17 cellular contexts compared by ENCODE assay signal in the genomic region with DNA sequence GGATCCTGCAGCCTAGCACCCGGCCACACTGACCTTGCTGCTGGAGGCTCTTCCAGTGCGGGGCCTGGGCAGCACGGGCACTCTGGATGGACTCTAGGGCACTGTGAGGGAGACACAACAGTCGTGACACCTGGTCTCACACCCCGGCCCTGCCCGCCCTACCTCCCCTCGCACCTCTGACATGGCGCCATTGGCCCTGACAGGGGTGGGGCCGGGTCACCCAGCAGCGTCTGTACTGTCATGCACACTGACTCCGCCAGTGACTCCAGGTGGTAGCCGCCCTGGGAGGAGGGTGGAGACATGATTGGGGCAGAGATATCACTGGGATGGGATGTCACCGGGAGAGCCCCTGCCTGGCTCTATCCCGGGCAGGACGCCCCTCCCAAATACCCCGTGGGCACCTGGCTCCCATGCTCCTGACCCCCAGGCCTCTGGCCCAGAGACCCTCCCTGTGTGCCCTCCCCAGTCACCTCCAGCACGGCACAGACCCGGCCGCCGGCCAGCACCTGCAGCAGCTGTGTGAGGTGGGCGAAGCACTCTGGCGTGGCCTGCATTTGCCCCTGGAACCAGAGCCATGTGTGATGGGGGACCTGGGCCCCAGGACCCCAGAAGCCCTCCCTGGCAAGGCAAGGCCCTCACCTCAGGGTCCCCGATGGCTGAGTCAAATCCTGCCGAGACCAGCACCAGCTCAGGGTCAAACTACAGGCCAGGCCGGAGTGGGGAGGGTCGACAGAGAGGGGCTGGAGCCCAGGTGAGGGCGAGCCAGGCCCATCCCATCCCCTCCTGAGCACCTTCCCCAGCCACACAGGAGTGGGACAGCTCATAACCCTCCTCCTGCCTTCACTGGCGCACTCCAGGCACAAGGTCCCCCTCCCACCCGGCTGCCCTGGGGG. TPM values are rescaled to one million over a fixed set of nuclear protein-coding genes. Genes with fewer than 3 reads are reported as not detected.
A peak's percentile ranks its signal among the peaks of the same experiment; 100 is the strongest.
DNase-seq lines count a peak whose midpoint lies in the region; ATAC-seq, FAIRE-seq and TF ChIP-seq lines count a peak whose summit lies in the region.
"Had no signal": no experiment of that assay in that cellular context is flagged by ENCODE, and none has a peak within 500 bp of the region (broad histone marks: within the 10 kb centered on the region; RNA-seq: fewer than 3 reads in every experiment).

No MANE protein-coding gene starts in this region.

- BruUV-seq in K562 (replicated peaks; lab: Mats Ljungman, UMichigan), result no TSS peak

- no peak for TF ChIP-seq EP300 in K562 (IDR thresholded peaks at IDR 0.05; ENCODE audit: low read length)

- peak overlapping the region; percentile 42 for H3K4me2 ChIP-seq in Karpas-422 (ENCODE audit: low read depth, low read length, poor library complexity, severe bottlenecking)
- H3K4me2 ChIP-seq in K562 (ENCODE audit: insufficient read depth, low read length), result no peak overlapping the region

- H3K27ac ChIP-seq in Karpas-422 (ENCODE audit: low read length) (no peak overlapping the region), K562 (ENCODE audit: extremely low read depth, low read depth, low read length) (no peak overlapping the region; the same call in 2 of the 3 replicates)
- H3K27ac ChIP-seq: ascending aorta, esophagus muscularis mucosa, ovary, upper lobe of left lung had no signal

- no peaks in the 10 kb centered on the region for H3K27me3 Mint-ChIP-seq in activated naive CD4-positive, alpha-beta T cell treated with anti-CD3 and anti-CD28 coated beads, Interleukin-2, amount 50 U/mL, for 24 hours
- no peaks in the 10 kb centered on the region for H3K27me3 Mint-ChIP-seq in type B pancreatic cell
- H3K27me3 Mint-ChIP-seq: activated CD4-positive, alpha-beta T cell treated with anti-CD3 and anti-CD28 coated beads for 36 hours; B cell; stimulated activated naive B cell treated with anti-CD40 and anti-IgM and Interleukin-4, amounts not matched to agents 10 μg/mL and 1 μg/mL and 100 μg/mL, for 72 hours had no signal

- peaks cover 34% of the 10 kb centered on the region; the same call in 1 of the 2 replicates for H4K20me1 ChIP-seq in Karpas-422 (ENCODE audit: insufficient read depth, low read depth, low read length)
- peaks cover 7% of the 10 kb centered on the region for H4K20me1 ChIP-seq in K562 (replicated peaks; ENCODE audit: control insufficient read depth, insufficient read depth, low read length)

- POLR2A ChIA-PET in K562 (lab: Yijun Ruan, JAX), result interaction anchor here (0.6 kb wide), 1 partner anchor 14 kb away, joined by 3 read pairs; no protein-coding TSS in a partner anchor

- TF ChIP-seq RAD21 in K562 (CRISPR knock-in tag; conservative IDR thresholded peaks at IDR 0.05 in 1 of 2, IDR thresholded peaks at IDR 0.05 in 1 of 2), result no peak

- no peak for TF ChIP-seq CTCF in K562 (IDR thresholded peaks at IDR 0.05 in 2 of 3, conservative IDR thresholded peaks at IDR 0.05 in 1 of 3; ENCODE audit: insufficient read depth in 2 of 3, low read depth in 1 of 3, low read length in 3 of 3)
- TF ChIP-seq CTCF in type B pancreatic cell (conservative IDR thresholded peaks at IDR 0.05), result no peak

- TF ChIP-seq POLR2A in K562 (conservative IDR thresholded peaks at IDR 0.05), result no peak

- H3K9me3 Mint-ChIP-seq in activated naive CD4-positive, alpha-beta T cell treated with anti-CD3 and anti-CD28 coated beads, Interleukin-2, amount 50 U/mL, for 24 hours, result no peaks in the 10 kb centered on the region
- no peaks in the 10 kb centered on the region for H3K9me3 Mint-ChIP-seq in type B pancreatic cell
- H3K9me3 Mint-ChIP-seq: stimulated activated naive B cell treated with anti-CD40 and anti-IgM and Interleukin-4, amounts not matched to agents 10 μg/mL and 1 μg/mL and 100 μg/mL, for 72 hours had no signal

- H3K4me3 ChIP-seq in Karpas-422 (ENCODE audit: low read length) (no peak overlapping the region; the same call in 1 of the 2 replicates), K562 (no peak overlapping the region)
- H3K4me3 ChIP-seq: ascending aorta, esophagus muscularis mucosa, ovary, upper lobe of left lung had no signal

- H3K36me3 ChIP-seq in Karpas-422 (ENCODE audit: insufficient read depth, low read length), result peaks cover 10% of the 10 kb centered on the region; the same call in 1 of the 2 replicates
- H3K36me3 ChIP-seq in K562 (ENCODE audit: control insufficient read depth, insufficient read depth, low read length), result peaks cover 45% of the 10 kb centered on the region; the same call in 2 of the 3 replicates
- H3K36me3 ChIP-seq: ovary had no signal

- peaks cover 16% of the 10 kb centered on the region for H3K4me1 Mint-ChIP-seq in activated naive CD4-positive, alpha-beta T cell treated with anti-CD3 and anti-CD28 coated beads, Interleukin-2, amount 50 U/mL, for 24 hours
- peaks cover 4% of the 10 kb centered on the region for H3K4me1 Mint-ChIP-seq in type B pancreatic cell (ENCODE audit: unreplicated experiment)

- no peak for ATAC-seq in K562
- ATAC-seq: activated CD4-positive, alpha-beta T cell treated with anti-CD3 and anti-CD28 coated beads for 36 hours; stimulated activated naive B cell treated with anti-CD40 and anti-IgM and Interleukin-4, amounts not matched to agents 10 μg/mL and 1 μg/mL and 100 μg/mL, for 72 hours had no signal

- H3K9me2 ChIP-seq in Karpas-422 (replicated peaks; ENCODE audit: insufficient read depth, low read length), result no peaks in the 10 kb centered on the region

- peak overlapping the region; percentile 19 for H3K4me3 Mint-ChIP-seq in activated naive CD4-positive, alpha-beta T cell treated with anti-CD3 and anti-CD28 coated beads, Interleukin-2, amount 50 U/mL, for 24 hours
- peak overlapping the region; percentile 71 for H3K4me3 Mint-ChIP-seq in type B pancreatic cell
- H3K4me3 Mint-ChIP-seq: activated CD4-positive, alpha-beta T cell treated with anti-CD3 and anti-CD28 coated beads for 36 hours; stimulated activated naive B cell treated with anti-CD40 and anti-IgM and Interleukin-4, amounts not matched to agents 10 μg/mL and 1 μg/mL and 100 μg/mL, for 72 hours had no signal

- in situ Hi-C loops in K562 (cut with MboI), result no loop called here

- intact Hi-C loops in K562 (cut with micrococcal nuclease), result no loop called here

- no peaks in the 10 kb centered on the region for H3K9me1 ChIP-seq in K562 (ENCODE audit: control insufficient read depth, insufficient read depth, low read length)

- H3K4me1 ChIP-seq in Karpas-422 (ENCODE audit: low read length) (peaks cover 69% of the 10 kb centered on the region), K562 (replicated peaks in 1 of 2; ENCODE audit: control insufficient read depth in 2 of 2, insufficient read depth in 2 of 2, low read length in 2 of 2) (peaks cover 9 to 79% of the 10 kb centered on the region in 2 experiments)

- no peak overlapping the region for H2AFZ ChIP-seq in Karpas-422 (ENCODE audit: low read length)
- no peak overlapping the region for H2AFZ ChIP-seq in K562 (ENCODE audit: low read depth, low read length)

- H3K79me2 ChIP-seq in Karpas-422 (ENCODE audit: low read length) (peaks cover 43% of the 10 kb centered on the region), K562 (ENCODE audit: control insufficient read depth, insufficient read depth, low read length) (peaks cover 44% of the 10 kb centered on the region)

- H3K27ac Mint-ChIP-seq in activated naive CD4-positive, alpha-beta T cell treated with anti-CD3 and anti-CD28 coated beads, Interleukin-2, amount 50 U/mL, for 24 hours, result no peak overlapping the region
- H3K27ac Mint-ChIP-seq in type B pancreatic cell, result no peak overlapping the region
- H3K27ac Mint-ChIP-seq: activated CD4-positive, alpha-beta T cell treated with anti-CD3 and anti-CD28 coated beads for 36 hours had no signal

- no peak for FAIRE-seq in K562 (lab: Jason Lieb, UNC)

- no peaks in the 10 kb centered on the region for H3K9me3 ChIP-seq in Karpas-422 (ENCODE audit: low read length)
- H3K9me3 ChIP-seq in K562 (replicated peaks; ENCODE audit: control insufficient read depth, insufficient read depth, low read depth, low read length), result no peaks in the 10 kb centered on the region
- H3K9me3 ChIP-seq: ascending aorta, esophagus muscularis mucosa, ovary, upper lobe of left lung had no signal

- WGBS in K562 (ENCODE audit: insufficient coverage, low coverage, missing lambda C conversion rate), result 75% methylated on average over 6 of the region's 29 CpGs

- CTCF ChIA-PET in K562 (lab: Yijun Ruan, JAX; ENCODE audit: low intra/inter-chr PET ratio), result no interaction called here

- H3K27me3 ChIP-seq in Karpas-422 (ENCODE audit: low read length) (no peaks in the 10 kb centered on the region), K562 (ENCODE audit: control insufficient read depth in 2 of 2, insufficient read depth in 2 of 2, low read length in 2 of 2) (no peaks in the 10 kb centered on the region)
- H3K27me3 ChIP-seq: ascending aorta, esophagus muscularis mucosa, ovary, upper lobe of left lung had no signal

- DNase-seq in activated naive CD4-positive, alpha-beta T cell treated with anti-CD3 and anti-CD28 coated beads, Interleukin-2, amount 50 U/mL, for 16 hours, result no peak
- DNase-seq in Karpas-422 (no peak), K562 (ENCODE audit: extremely low read depth in 1 of 4, low spot score in 3 of 4) (no peak), type B pancreatic cell (ENCODE audit: extremely low spot score, unreplicated experiment) (no peak), OCI-M1 (lab: John Stamatoyannopoulos, UW) (no peak)
- DNase-seq in activated CD4-positive, alpha-beta T cell treated with anti-CD3 and anti-CD28 coated beads for 48 hours, result no peak
- no peak for DNase-seq in activated CD8-positive, alpha-beta memory T cell treated with anti-CD3 and anti-CD28 coated beads, Interleukin-2, amount 50 U/mL, for 48 hours
- DNase-seq: cortex of kidney; NCI-H1694 treated with DMSO at 0.1 percent for 48 hours; stimulated activated naive B cell treated with anti-CD40 and anti-IgM and Interleukin-4, amounts not matched to agents 10 μg/mL and 1 μg/mL and 100 μg/mL, for 72 hours had no signal

- H3K9ac ChIP-seq in Karpas-422 (ENCODE audit: low read length) (no peak overlapping the region), K562 (ENCODE audit: insufficient read depth in 1 of 2, low read depth in 2 of 2, low read length in 2 of 2) (peak overlapping the region in 1 of 2 experiments; percentile 71; a peak in 2 of 4 replicates)

- peaks cover 5% of the 10 kb centered on the region for H3K36me3 Mint-ChIP-seq in activated naive CD4-positive, alpha-beta T cell treated with anti-CD3 and anti-CD28 coated beads, Interleukin-2, amount 50 U/mL, for 24 hours
- H3K36me3 Mint-ChIP-seq in type B pancreatic cell, result no peaks in the 10 kb centered on the region

RNA-seq across cellular contexts. Expression of gene HDAC10, which starts 2.6 kb away (rescaled TPM):
- total RNA-seq in Karpas-422 (2014; rRNA removed; shearing (Covaris generic); ENCODE audit: low replicate concordance), result 42.3 and 89.8 TPM in 2 replicates
- 57.0 and 254 TPM in 2 replicates for total RNA-seq in K562 (2011; cell fraction: chromatin; rRNA removed; ENCODE audit: low replicate concordance)
- total RNA-seq in K562 (2011; cell fraction: nucleolus; rRNA removed), result 188 and 225 TPM in 2 replicates
- total RNA-seq in K562 (2011; cell fraction: nucleoplasm; rRNA removed), result 102 and 109 TPM in 2 replicates
- total RNA-seq in K562 (2014; rRNA removed) (16.4 and 21.4 TPM in 2 replicates), K562 (2014; rRNA removed; fragmentation: Illumina TruSeq; extraction: Trizol) (1.2 and 2.1 TPM in 2 replicates), K562 (2015; rRNA removed; fragmentation: Illumina TruSeq; extraction: Trizol) (7.0 and 10.9 TPM in 2 replicates), K562 (2021) (37.3 and 44.2 TPM in 2 replicates), type B pancreatic cell (ENCODE audit: low replicate concordance) (29.5 and 37.1 TPM in 2 replicates)
- polyA plus RNA-seq in K562 (2011; rRNA removed) (6.5 and 18.6 TPM in 2 replicates), K562 (2014; fragmentation: Illumina TruSeq; extraction: Trizol) (6.3 and 14.4 TPM in 2 replicates), K562 (2014; fragmentation: Nextera tagmentation; extraction: Ambion mirVana) (under 1 TPM; 0.10 to 0.23 TPM), K562 (2014; rRNA removed) (29.0 and 35.7 TPM in 2 replicates)
- 4.8 and 5.9 TPM in 2 replicates for polyA plus RNA-seq in K562 (2011; cell fraction: cytosol; rRNA removed)
- 164 and 214 TPM in 2 replicates for polyA plus RNA-seq in K562 (2011; cell fraction: nucleus; rRNA removed)
- 34.6 and 75.5 TPM in 2 replicates for polyA plus RNA-seq in K562 (2012)
- polyA minus RNA-seq in K562 (2011; rRNA and poly(A)+ RNA removed), result 4.3 and 5.1 TPM in 2 replicates
- 6.0 and 17.9 TPM in 2 replicates for polyA minus RNA-seq in K562 (2011; cell fraction: cytosol; rRNA and poly(A)+ RNA removed)
- polyA minus RNA-seq in K562 (2011; cell fraction: nucleus; rRNA and poly(A)+ RNA removed), result 43.8 and 48.3 TPM in 2 replicates

RNA-seq across cellular contexts. Expression of gene TUBGCP6, which starts 3.6 kb away (rescaled TPM):
- total RNA-seq in Karpas-422 (2014; rRNA removed; shearing (Covaris generic); ENCODE audit: low replicate concordance), result 16.9 and 32.5 TPM in 2 replicates
- total RNA-seq in K562 (2011; cell fraction: chromatin; rRNA removed; ENCODE audit: low replicate concordance), result 86.7 and 211 TPM in 2 replicates
- 112 and 120 TPM in 2 replicates for total RNA-seq in K562 (2011; cell fraction: nucleolus; rRNA removed)
- 93.7 and 97.5 TPM in 2 replicates for total RNA-seq in K562 (2011; cell fraction: nucleoplasm; rRNA removed)
- total RNA-seq in K562 (2014; rRNA removed), result 23.2 and 25.1 TPM in 2 replicates
- total RNA-seq in K562 (2014; rRNA removed; fragmentation: Illumina TruSeq; extraction: Trizol), result 4.1 and 6.0 TPM in 2 replicates
- total RNA-seq in K562 (2015; rRNA removed; fragmentation: Illumina TruSeq; extraction: Trizol), result 9.7 and 10.3 TPM in 2 replicates
- 31.1 and 33.0 TPM in 2 replicates for total RNA-seq in K562 (2021)
- 10.1 and 17.7 TPM in 2 replicates for polyA plus RNA-seq in K562 (2011; rRNA removed)
- polyA plus RNA-seq in K562 (2011; cell fraction: cytosol; rRNA removed), result 9.3 and 11.7 TPM in 2 replicates
- polyA plus RNA-seq in K562 (2011; cell fraction: nucleus; rRNA removed), result 166 and 249 TPM in 2 replicates
- 20.0 and 26.5 TPM in 2 replicates for polyA plus RNA-seq in K562 (2012)
- 9.3 and 15.1 TPM in 2 replicates for polyA plus RNA-seq in K562 (2014; fragmentation: Illumina TruSeq; extraction: Trizol)
- polyA plus RNA-seq in K562 (2014; fragmentation: Nextera tagmentation; extraction: Ambion mirVana), result 1 to 10 TPM in 1 of 2 experiments, under 1 TPM in 1; 0.76 to 1.2 TPM
- 26.8 and 29.9 TPM in 2 replicates for polyA plus RNA-seq in K562 (2014; rRNA removed)
- polyA minus RNA-seq in K562 (2011; rRNA and poly(A)+ RNA removed), result 6.7 and 8.2 TPM in 2 replicates
- polyA minus RNA-seq in K562 (2011; cell fraction: cytosol; rRNA and poly(A)+ RNA removed), result 13.2 and 14.6 TPM in 2 replicates
- 31.4 and 35.8 TPM in 2 replicates for polyA minus RNA-seq in K562 (2011; cell fraction: nucleus; rRNA and poly(A)+ RNA removed)
- total RNA-seq in type B pancreatic cell (ENCODE audit: low replicate concordance), result 43.0 and 51.4 TPM in 2 replicates

RNA-seq across cellular contexts. Expression of gene MAPK12, which starts 13.0 kb away (rescaled TPM):
- total RNA-seq in Karpas-422 (2014; rRNA removed; shearing (Covaris generic); ENCODE audit: low replicate concordance), result 45.4 and 110 TPM in 2 replicates
- total RNA-seq in K562 (2011; cell fraction: chromatin; rRNA removed; ENCODE audit: low replicate concordance), result 112 and 304 TPM in 2 replicates
- 207 and 279 TPM in 2 replicates for total RNA-seq in K562 (2011; cell fraction: nucleolus; rRNA removed)
- total RNA-seq in K562 (2011; cell fraction: nucleoplasm; rRNA removed), result 136 and 144 TPM in 2 replicates
- total RNA-seq in K562 (2014; rRNA removed), result 45.2 and 45.5 TPM in 2 replicates
- total RNA-seq in K562 (2014; rRNA removed; fragmentation: Illumina TruSeq; extraction: Trizol), result 5.7 and 11.1 TPM in 2 replicates
- total RNA-seq in K562 (2015; rRNA removed; fragmentation: Illumina TruSeq; extraction: Trizol), result 32.9 and 33.8 TPM in 2 replicates
- total RNA-seq in K562 (2021), result 68.4 and 69.1 TPM in 2 replicates
- polyA plus RNA-seq in K562 (2011; rRNA removed), result 30.6 and 45.2 TPM in 2 replicates
- 35.5 and 49.4 TPM in 2 replicates for polyA plus RNA-seq in K562 (2011; cell fraction: cytosol; rRNA removed)
- polyA plus RNA-seq in K562 (2011; cell fraction: nucleus; rRNA removed), result 285 and 430 TPM in 2 replicates
- 38.8 and 60.9 TPM in 2 replicates for polyA plus RNA-seq in K562 (2012)
- polyA plus RNA-seq in K562 (2014; fragmentation: Illumina TruSeq; extraction: Trizol), result 32.8 and 35.5 TPM in 2 replicates
- 1 to 10 TPM in 1 of 2 experiments, under 1 TPM in 1; 0.79 to 4.0 TPM for polyA plus RNA-seq in K562 (2014; fragmentation: Nextera tagmentation; extraction: Ambion mirVana)
- 69.4 and 71.5 TPM in 2 replicates for polyA plus RNA-seq in K562 (2014; rRNA removed)
- polyA minus RNA-seq in K562 (2011; rRNA and poly(A)+ RNA removed), result 12.0 and 15.0 TPM in 2 replicates
- 18.3 and 22.3 TPM in 2 replicates for polyA minus RNA-seq in K562 (2011; cell fraction: cytosol; rRNA and poly(A)+ RNA removed)
- 61.0 and 65.0 TPM in 2 replicates for polyA minus RNA-seq in K562 (2011; cell fraction: nucleus; rRNA and poly(A)+ RNA removed)
- total RNA-seq in type B pancreatic cell (ENCODE audit: low replicate concordance), result 11.4 and 31.3 TPM in 2 replicates

RNA-seq across cellular contexts. Expression of gene MAPK11, which starts 21.7 kb away (rescaled TPM):
- 6.4 and 15.8 TPM in 2 replicates for total RNA-seq in Karpas-422 (2014; rRNA removed; shearing (Covaris generic); ENCODE audit: low replicate concordance)
- 6.0 and 15.3 TPM in 2 replicates for total RNA-seq in K562 (2011; cell fraction: chromatin; rRNA removed; ENCODE audit: low replicate concordance)
- 11.8 and 12.5 TPM in 2 replicates for total RNA-seq in K562 (2011; cell fraction: nucleolus; rRNA removed)
- 6.0 and 6.7 TPM in 2 replicates for total RNA-seq in K562 (2011; cell fraction: nucleoplasm; rRNA removed)
- 9.6 and 9.8 TPM in 2 replicates for total RNA-seq in K562 (2014; rRNA removed)
- total RNA-seq in K562 (2014; rRNA removed; fragmentation: Illumina TruSeq; extraction: Trizol), result 1.9 and 2.5 TPM in 2 replicates
- total RNA-seq in K562 (2015; rRNA removed; fragmentation: Illumina TruSeq; extraction: Trizol), result 5.3 and 5.8 TPM in 2 replicates
- 12.8 and 14.6 TPM in 2 replicates for total RNA-seq in K562 (2021)
- 5.1 and 7.0 TPM in 2 replicates for polyA plus RNA-seq in K562 (2011; rRNA removed)
- polyA plus RNA-seq in K562 (2011; cell fraction: cytosol; rRNA removed), result 5.6 and 12.8 TPM in 2 replicates
- 39.5 and 60.0 TPM in 2 replicates for polyA plus RNA-seq in K562 (2011; cell fraction: nucleus; rRNA removed)
- polyA plus RNA-seq in K562 (2012), result 9.9 and 19.7 TPM in 2 replicates
- 5.7 and 7.0 TPM in 2 replicates for polyA plus RNA-seq in K562 (2014; fragmentation: Illumina TruSeq; extraction: Trizol)
- under 1 TPM; 0.06 to 0.10 TPM for polyA plus RNA-seq in K562 (2014; fragmentation: Nextera tagmentation; extraction: Ambion mirVana)
- 10.6 and 11.5 TPM in 2 replicates for polyA plus RNA-seq in K562 (2014; rRNA removed)
- polyA minus RNA-seq in K562 (2011; rRNA and poly(A)+ RNA removed), result 1.4 and 3.6 TPM in 2 replicates
- 5.2 and 6.5 TPM in 2 replicates for polyA minus RNA-seq in K562 (2011; cell fraction: cytosol; rRNA and poly(A)+ RNA removed)
- 6.1 and 6.3 TPM in 2 replicates for polyA minus RNA-seq in K562 (2011; cell fraction: nucleus; rRNA and poly(A)+ RNA removed)
- total RNA-seq in type B pancreatic cell (ENCODE audit: low replicate concordance), result 4.0 and 7.4 TPM in 2 replicates

RNA-seq across cellular contexts. Expression of gene SELENOO, which starts 47.6 kb away (rescaled TPM):
- 20.0 and 64.1 TPM in 2 replicates for total RNA-seq in Karpas-422 (2014; rRNA removed; shearing (Covaris generic); ENCODE audit: low replicate concordance)
- 12.6 and 38.1 TPM in 2 replicates for total RNA-seq in K562 (2011; cell fraction: chromatin; rRNA removed; ENCODE audit: low replicate concordance)
- total RNA-seq in K562 (2011; cell fraction: nucleolus; rRNA removed), result 37.1 and 42.4 TPM in 2 replicates
- 17.2 and 22.2 TPM in 2 replicates for total RNA-seq in K562 (2011; cell fraction: nucleoplasm; rRNA removed)
- total RNA-seq in K562 (2014; rRNA removed) (23.5 and 30.4 TPM in 2 replicates), K562 (2014; rRNA removed; fragmentation: Illumina TruSeq; extraction: Trizol) (0.93 and 1.8 TPM in 2 replicates), K562 (2015; rRNA removed; fragmentation: Illumina TruSeq; extraction: Trizol) (8.3 and 9.2 TPM in 2 replicates), K562 (2021) (22.6 and 24.4 TPM in 2 replicates), type B pancreatic cell (ENCODE audit: low replicate concordance) (23.8 and 28.5 TPM in 2 replicates)
- polyA plus RNA-seq in K562 (2011; rRNA removed) (9.7 and 14.9 TPM in 2 replicates), K562 (2014; fragmentation: Illumina TruSeq; extraction: Trizol) (2.2 and 11.6 TPM in 2 replicates), K562 (2014; fragmentation: Nextera tagmentation; extraction: Ambion mirVana) (under 1 TPM; 0.37 to 0.84 TPM), K562 (2014; rRNA removed) (24.3 and 24.9 TPM in 2 replicates)
- 19.8 and 41.1 TPM in 2 replicates for polyA plus RNA-seq in K562 (2011; cell fraction: cytosol; rRNA removed)
- 43.7 and 74.3 TPM in 2 replicates for polyA plus RNA-seq in K562 (2011; cell fraction: nucleus; rRNA removed)
- 15.4 and 21.7 TPM in 2 replicates for polyA plus RNA-seq in K562 (2012)
- polyA minus RNA-seq in K562 (2011; rRNA and poly(A)+ RNA removed), result 3.3 and 5.5 TPM in 2 replicates
- polyA minus RNA-seq in K562 (2011; cell fraction: cytosol; rRNA and poly(A)+ RNA removed), result 8.8 and 11.2 TPM in 2 replicates
- 7.8 TPM in 2 replicates for polyA minus RNA-seq in K562 (2011; cell fraction: nucleus; rRNA and poly(A)+ RNA removed)
